Comparison of ENCODE assay signal across 11 cellular contexts in genomic region chr2:108288534-108289106, GRCh38. TPM values are rescaled to one million over a fixed set of nuclear protein-coding genes. Genes with fewer than 3 reads are reported as not detected.
DNase-seq lines count a peak whose midpoint lies in the region; ATAC-seq, FAIRE-seq and TF ChIP-seq lines count a peak whose summit lies in the region.
"Had no signal": no experiment of that assay in that cellular context is flagged by ENCODE, and none has a peak within 500 bp of the region (broad histone marks: within the 10 kb centered on the region; RNA-seq: fewer than 3 reads in every experiment).

Gene SULT1C2 (plus strand): TSS chr2:108288895. CDS start chr2:108293668, 4,773 bp downstream.

- H2AFZ ChIP-seq in fibroblast of lung (ENCODE audit: low read length) = no peak within 1 kb of the TSS
- peak within 1 kb of the TSS; percentile 71 for H2AFZ ChIP-seq in osteoblast (ENCODE audit: low read length)

- no peaks in the 10 kb centered on the region for H3K9me3 ChIP-seq in fibroblast of lung (ENCODE audit: control insufficient read depth, insufficient read depth, low read depth, low read length)
- H3K9me3 ChIP-seq in osteoblast (ENCODE audit: low read depth, low read length) = no peaks in the 10 kb centered on the region

- H4K20me1 ChIP-seq in fibroblast of lung (ENCODE audit: control insufficient read depth, extremely low read depth, insufficient read depth, low read length) (no peaks in the 10 kb centered on the region), osteoblast (ENCODE audit: insufficient read depth, low read length) (no peaks in the 10 kb centered on the region)

- no peak for ATAC-seq in activated CD4-positive, CD25-positive, alpha-beta regulatory T cell treated with anti-CD3 and anti-CD28 coated beads, Interleukin-2, amount 50 U/mL, for 24 hours
- ATAC-seq in GM18907 (IDR thresholded peaks at IDR 0.05; ENCODE audit: unreplicated experiment) = no peak
- ATAC-seq: stimulated activated naive CD8-positive, alpha-beta T cell treated with anti-CD3 and anti-CD28 coated beads, Interleukin-15, Interleukin-2, amounts not matched to agents 100 U/mL and 50 U/mL, for 24 hours had no signal

- DNase-seq in H4 (ENCODE audit: low spot score) (peak; percentile 54), NCI-H510A (lab: John Stamatoyannopoulos, UW) (peak; percentile 94), fibroblast of lung (ENCODE audit: low read depth in 2 of 2) (peak; percentile 39 to 44), osteoblast (ENCODE audit: insufficient read length, low spot score, missing footprints) (no peak), urothelium cell line (ENCODE audit: low spot score) (no peak)
- no peak for DNase-seq in effector CD8-positive, alpha-beta T cell (lab: John Stamatoyannopoulos, UW)
- DNase-seq: activated effector memory CD4-positive, alpha-beta T cell treated with anti-CD3 and anti-CD28 coated beads, Interleukin-2, amount 50 U/mL, for 16 hours; stimulated activated naive CD8-positive, alpha-beta T cell treated with anti-CD3 and anti-CD28 coated beads, Interleukin-15, Interleukin-2, amounts not matched to agents 100 U/mL and 50 U/mL, for 24 hours had no signal

- H3K9ac ChIP-seq in fibroblast of lung (ENCODE audit: insufficient read depth, low read length) = no peak within 1 kb of the TSS

- H3K4me3 ChIP-seq in fibroblast of lung (replicated peaks in 1 of 4; ENCODE audit: control extremely low read depth in 1 of 4, insufficient read depth in 1 of 4, low read depth in 3 of 4, low read length in 4 of 4) (no peak within 1 kb of the TSS), osteoblast (ENCODE audit: insufficient read depth, low read length) (no peak within 1 kb of the TSS)

- H3K79me2 ChIP-seq in fibroblast of lung (ENCODE audit: control insufficient read depth, insufficient read depth, low read length) = no peaks in the 10 kb centered on the region
- no peaks in the 10 kb centered on the region for H3K79me2 ChIP-seq in osteoblast (ENCODE audit: insufficient read depth, low read length)

- H3K36me3 ChIP-seq in fibroblast of lung (ENCODE audit: control insufficient read depth, insufficient read depth, low read length) = no peaks in the 10 kb centered on the region
- no peaks in the 10 kb centered on the region for H3K36me3 ChIP-seq in osteoblast (ENCODE audit: insufficient read depth, low read length)

- H3K27me3 ChIP-seq in fibroblast of lung (ENCODE audit: control insufficient read depth, insufficient read depth, low read length) (no peaks in the 10 kb centered on the region), osteoblast (ENCODE audit: insufficient read depth, low read length) (no peaks in the 10 kb centered on the region)

- FAIRE-seq in urothelium cell line (lab: Jason Lieb, UNC) = no peak

- H3K27ac ChIP-seq in fibroblast of lung (ENCODE audit: insufficient read depth, low read length) (no peak within 1 kb of the TSS), osteoblast (ENCODE audit: low read depth, low read length) (no peak within 1 kb of the TSS)

- TF ChIP-seq CTCF in fibroblast of lung (conservative IDR thresholded peaks at IDR 0.05 in 1 of 2, IDR thresholded peaks at IDR 0.05 in 1 of 2; ENCODE audit: low read depth in 1 of 2, low read length in 2 of 2) (no peak), osteoblast (IDR thresholded peaks at IDR 0.05; ENCODE audit: extremely low read depth, low read depth, low read length) (no peak)

- H3K4me2 ChIP-seq in fibroblast of lung (ENCODE audit: extremely low read depth, insufficient read depth, low read length) (no peak within 1 kb of the TSS), osteoblast (ENCODE audit: insufficient read depth, low read length) (no peak within 1 kb of the TSS)

- H3K4me1 ChIP-seq in fibroblast of lung (ENCODE audit: control insufficient read depth, extremely low read depth, insufficient read depth, low read length) (no peaks in the 10 kb centered on the region), osteoblast (ENCODE audit: insufficient read depth, low read length) (no peaks in the 10 kb centered on the region)

RNA-seq across cellular contexts. Expression of gene SULT1C2, which starts in this region (rescaled TPM):
- 0.45 and 0.70 TPM in 2 replicates for total RNA-seq in H4 (2014; rRNA removed; shearing (Covaris generic))
- total RNA-seq in fibroblast of lung (under 0.01 and 0.26 TPM in 2 replicates), osteoblast (0.36 and 1.2 TPM in 2 replicates)
- polyA plus RNA-seq in fibroblast of lung = not detected in 2 replicates
- polyA plus RNA-seq in fibroblast of lung (2012) = not detected in 2 replicates
- polyA minus RNA-seq in fibroblast of lung (ENCODE audit: low replicate concordance) = not detected in 2 replicates
- total RNA-seq: pulmonary artery endothelial cell had no signal

Comparison
In these comparisons a context has a peak if more than half of its experiments do, and no peak if none do; other contexts are left out.
1. Peak in DNase-seq in H4; RNA of the gene not detected or under 1 TPM.
2. Peak in DNase-seq in fibroblast of lung; RNA of the gene not detected or under 1 TPM.